ENCODE assay signal across 39 cellular contexts in the genomic region with DNA sequence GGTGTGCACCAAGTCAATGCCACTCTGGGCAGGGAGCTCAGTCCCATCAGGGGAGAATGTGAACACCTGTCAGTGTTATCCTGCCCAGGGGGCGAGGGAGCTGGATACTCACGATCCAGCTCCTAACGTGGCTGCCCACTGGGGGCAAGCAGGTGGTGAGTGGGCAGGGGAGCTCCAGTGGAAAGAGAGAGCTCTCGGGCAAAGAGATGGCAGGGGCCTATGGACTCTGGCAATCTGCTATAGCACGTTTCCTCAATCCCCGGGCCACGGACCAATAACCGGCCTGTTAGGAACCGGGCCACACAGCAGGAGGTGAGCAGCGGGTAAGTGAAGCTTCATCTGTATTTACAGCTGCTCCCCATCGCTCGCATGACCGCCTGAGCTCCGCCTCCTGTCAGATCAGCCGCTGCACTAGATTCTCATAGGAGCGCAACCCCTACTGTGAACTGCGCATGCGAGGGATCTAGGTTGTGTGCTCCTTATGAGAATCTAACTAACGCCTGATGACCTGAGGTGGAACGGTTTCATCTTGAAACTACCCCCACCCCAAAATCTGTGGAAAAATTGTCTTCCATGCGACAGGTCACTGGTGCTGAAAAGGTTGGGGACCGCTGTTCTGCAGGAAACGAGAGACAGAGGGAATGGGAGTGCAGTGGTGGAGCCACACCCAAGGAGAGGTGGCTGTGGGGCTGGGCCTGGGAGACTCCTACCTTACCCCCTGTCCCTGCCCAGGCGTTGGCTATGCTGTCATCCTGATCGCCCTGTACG. TPM values are rescaled to one million over a fixed set of nuclear protein-coding genes. Genes with fewer than 3 reads are reported as not detected.
"Had no signal": no experiment of that assay in that cellular context is flagged by ENCODE, and none has a peak within 500 bp of the region (broad histone marks: within the 10 kb centered on the region; RNA-seq: fewer than 3 reads in every experiment).

No MANE protein-coding gene starts in this region.

- H3K4me1 Mint-ChIP-seq: activated CD4-positive, alpha-beta memory T cell treated with anti-CD3 and anti-CD28 coated beads, Interleukin-2, amount 10 ng/mL, durations not matched to agents 7 days and 5 days; activated CD8-positive, alpha-beta memory T cell treated with anti-CD3 and anti-CD28 coated beads, Interleukin-2, amount 10 ng/mL, durations not matched to agents 7 days and 5 days; activated T-helper 17 cell treated with anti-CD3 and anti-CD28 coated beads, Interleukin-2, amount 50 U/mL, for 72 hours; T-cell had no signal

- DNase-seq: activated CD4-positive, alpha-beta memory T cell treated with anti-CD3 and anti-CD28 coated beads, Interleukin-2, amount 10 ng/mL, durations not matched to agents 7 days and 5 days; activated CD4-positive, alpha-beta T cell treated with anti-CD3 and anti-CD28 coated beads for 1 hour; activated CD4-positive, alpha-beta T cell treated with anti-CD3 and anti-CD28 coated beads for 48 hours; activated CD4-positive, CD25-positive, alpha-beta regulatory T cell; activated CD8-positive, alpha-beta memory T cell treated with anti-CD3 and anti-CD28 coated beads for 24 hours; activated CD8-positive, alpha-beta memory T cell treated with anti-CD3 and anti-CD28 coated beads, Interleukin-2, amount 10 ng/mL, durations not matched to agents 7 days and 5 days; activated CD8-positive, alpha-beta memory T cell treated with anti-CD3 and anti-CD28 coated beads, Interleukin-2, amount 50 U/mL, for 48 hours; activated gamma-delta T cell treated with Interleukin-2 at 50 U/mL for 16 hours; activated naive CD4-positive, alpha-beta T cell treated with anti-CD3 and anti-CD28 coated beads for 36 hours; activated T-cell treated with anti-CD3 and anti-CD28 coated beads, Interleukin-2, amount 50 U/mL, for 48 hours; adrenal gland; body of pancreas; caudate nucleus; cerebellar nuclear complex; IMR-90; Karpas-422; KBM-7; NCI-H1105; NCI-H1436 treated with DMSO at 0.1 percent for 48 hours; NCI-H1694 treated with DMSO at 0.1 percent for 48 hours; NCI-H2029 treated with DMSO at 0.1 percent for 48 hours; NCI-H2107; NCI-H345; NCI-H526 treated with DMSO at 0.1 percent for 48 hours; NK-92 treated with Interleukin-12 subunit alpha and Interleukin-12 subunit beta, amount 100 ng/mL, for 24 hours; PC-3; Peyer's patch; RPMI8226; SIG-M5; T-cell; T-helper 2 cell; T-helper 9 cell had no signal

- H3K36me3 Mint-ChIP-seq: activated CD8-positive, alpha-beta memory T cell treated with anti-CD3 and anti-CD28 coated beads, Interleukin-2, amount 10 ng/mL, durations not matched to agents 7 days and 5 days; activated naive CD4-positive, alpha-beta T cell treated with anti-CD3 and anti-CD28 coated beads, Interleukin-2, amount 50 U/mL, for 72 hours; T-cell had no signal

- ATAC-seq: activated CD8-positive, alpha-beta memory T cell treated with anti-CD3 and anti-CD28 coated beads, Interleukin-2, amount 10 ng/mL, durations not matched to agents 7 days and 5 days; activated naive CD4-positive, alpha-beta T cell treated with anti-CD3 and anti-CD28 coated beads, Interleukin-2, amount 50 U/mL, for 72 hours; activated T-helper 17 cell treated with anti-CD3 and anti-CD28 coated beads, Interleukin-2, amount 50 U/mL, for 72 hours; body of pancreas; PC-3; SK-N-SH treated with all-trans-retinoic acid at 6 μM for 48 hours; T-cell had no signal

- H3K4me3 Mint-ChIP-seq: activated CD4-positive, alpha-beta memory T cell treated with anti-CD3 and anti-CD28 coated beads, Interleukin-2, amount 10 ng/mL, durations not matched to agents 7 days and 5 days; activated CD8-positive, alpha-beta memory T cell treated with anti-CD3 and anti-CD28 coated beads, Interleukin-2, amount 10 ng/mL, durations not matched to agents 7 days and 5 days; activated naive CD4-positive, alpha-beta T cell treated with anti-CD3 and anti-CD28 coated beads for 36 hours; activated T-helper 17 cell treated with anti-CD3 and anti-CD28 coated beads, Interleukin-2, amount 50 U/mL, for 72 hours; T-cell had no signal

- H3K9me3 Mint-ChIP-seq: activated CD4-positive, alpha-beta memory T cell treated with anti-CD3 and anti-CD28 coated beads, Interleukin-2, amount 10 ng/mL, durations not matched to agents 7 days and 5 days; activated naive CD4-positive, alpha-beta T cell treated with anti-CD3 and anti-CD28 coated beads, Interleukin-2, amount 50 U/mL, for 72 hours; activated T-helper 17 cell treated with anti-CD3 and anti-CD28 coated beads, Interleukin-2, amount 50 U/mL, for 72 hours; T-cell had no signal

- H3K27me3 Mint-ChIP-seq: activated CD4-positive, alpha-beta memory T cell treated with anti-CD3 and anti-CD28 coated beads, Interleukin-2, amount 10 ng/mL, durations not matched to agents 7 days and 5 days; activated CD8-positive, alpha-beta memory T cell treated with anti-CD3 and anti-CD28 coated beads, Interleukin-2, amount 10 ng/mL, durations not matched to agents 7 days and 5 days had no signal

- H3K27ac Mint-ChIP-seq: activated CD4-positive, alpha-beta memory T cell treated with anti-CD3 and anti-CD28 coated beads, Interleukin-2, amount 10 ng/mL, durations not matched to agents 7 days and 5 days; activated CD8-positive, alpha-beta memory T cell treated with anti-CD3 and anti-CD28 coated beads, Interleukin-2, amount 10 ng/mL, durations not matched to agents 7 days and 5 days; activated naive CD4-positive, alpha-beta T cell treated with anti-CD3 and anti-CD28 coated beads for 36 hours; activated naive CD4-positive, alpha-beta T cell treated with anti-CD3 and anti-CD28 coated beads, Interleukin-2, amount 50 U/mL, for 72 hours; activated T-helper 17 cell treated with anti-CD3 and anti-CD28 coated beads, Interleukin-2, amount 50 U/mL, for 72 hours; T-cell had no signal

RNA-seq across cellular contexts. Expression of gene SLC6A2, which starts 15.6 kb away (rescaled TPM):
- total RNA-seq: activated CD4-positive, alpha-beta memory T cell treated with anti-CD3 and anti-CD28 coated beads, Interleukin-2, amount 10 ng/mL, durations not matched to agents 7 days and 5 days; activated CD8-positive, alpha-beta memory T cell treated with anti-CD3 and anti-CD28 coated beads, Interleukin-2, amount 10 ng/mL, durations not matched to agents 7 days and 5 days; activated naive CD4-positive, alpha-beta T cell treated with anti-CD3 and anti-CD28 coated beads for 36 hours; activated naive CD4-positive, alpha-beta T cell treated with anti-CD3 and anti-CD28 coated beads, Interleukin-2, amount 50 U/mL, for 72 hours; activated T-helper 17 cell treated with anti-CD3 and anti-CD28 coated beads, Interleukin-2, amount 50 U/mL, for 72 hours; astrocyte; body of pancreas; IMR-90; MCF 10A; NCI-H460; PC-3; Peyer's patch; SK-MEL-5; T-cell had no signal
